Comparison of ENCODE assay signal across 10 cellular contexts in the genomic region with DNA sequence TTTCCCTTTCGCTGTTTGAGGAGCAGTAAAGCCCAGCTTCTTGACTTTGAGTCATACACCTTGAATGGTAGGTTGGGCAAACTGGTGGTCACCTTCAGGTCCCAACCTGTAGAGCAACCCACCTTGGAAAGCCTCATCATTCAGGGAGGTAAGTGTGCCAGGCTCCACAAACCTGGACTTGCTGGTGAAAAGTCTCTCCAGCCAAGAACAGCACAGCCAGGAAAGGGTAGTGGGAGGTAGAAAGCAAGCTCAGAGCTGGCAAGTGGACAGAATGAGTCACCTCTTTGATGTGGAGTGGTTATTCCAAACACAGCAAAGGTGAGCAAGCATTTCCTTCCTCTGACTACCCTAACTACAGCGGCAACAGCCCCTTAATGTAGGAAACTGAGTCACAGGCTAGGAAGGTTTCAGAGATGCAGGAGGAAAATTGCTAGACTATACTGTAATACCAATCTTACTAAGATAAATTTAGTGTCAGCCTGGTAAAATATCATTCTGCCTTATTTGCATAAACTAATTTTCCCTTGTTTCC.
DNase-seq lines count a peak whose midpoint lies in the region; ATAC-seq and TF ChIP-seq lines count a peak whose summit lies in the region.
"Had no signal": no experiment of that assay in that cellular context is flagged by ENCODE, and none has a peak within 500 bp of the region (broad histone marks: within the 10 kb centered on the region; RNA-seq: fewer than 3 reads in every experiment).

No MANE protein-coding gene starts in this region.

- H3K4me3 ChIP-seq in epithelial cell of proximal tubule (ENCODE audit: low read depth, low read length) (no peak overlapping the region), sigmoid colon (no peak overlapping the region)

- TF ChIP-seq POLR2A in sigmoid colon (IDR thresholded peaks at IDR 0.05), result no peak

- H3K36me3 ChIP-seq in sigmoid colon, result no peaks in the 10 kb centered on the region

- H3K27me3 Mint-ChIP-seq in naive thymus-derived CD8-positive, alpha-beta T cell, result peaks cover 0 to 2% (median 0%) of the 10 kb centered on the region in 5 donors

- peak overlapping the region in 1 of 10 donors; percentile 48 for H3K27ac Mint-ChIP-seq in naive thymus-derived CD8-positive, alpha-beta T cell

- 45 to 56% methylated on average over 2 of the region's 2 CpGs for WGBS in sigmoid colon, 2 donors

- peaks cover 5 to 29% (median 18%) of the 10 kb centered on the region in 4 donors for H3K4me1 Mint-ChIP-seq in naive thymus-derived CD8-positive, alpha-beta T cell

- no peaks in the 10 kb centered on the region for H3K9me3 Mint-ChIP-seq in naive thymus-derived CD8-positive, alpha-beta T cell

- intact Hi-C loops in sigmoid colon (cut with DNase I), result no loop called here

- DNase-seq in ELR (ENCODE audit: low read depth) (peak; percentile 99), T1000 (lab: John Stamatoyannopoulos, UW) (peak; percentile 41), epithelial cell of proximal tubule (ENCODE audit: low read depth) (peak; percentile 82), medulla oblongata (ENCODE audit: extremely low spot score) (no peak), sigmoid colon (no peak), cerebellum (ENCODE audit: low spot score) (no peak)
- peak; percentile 72 for DNase-seq in stimulated activated CD4-positive, alpha-beta T cell treated with anti-CD3 and anti-CD28 coated beads, Interleukin-15, amount 100 ng/mL, for 24 hours
- no peak for DNase-seq in naive thymus-derived CD8-positive, alpha-beta T cell
- DNase-seq: GDM1 had no signal

- H3K36me3 Mint-ChIP-seq in naive thymus-derived CD8-positive, alpha-beta T cell, result no peaks in the 10 kb centered on the region

- H3K4me3 Mint-ChIP-seq in naive thymus-derived CD8-positive, alpha-beta T cell, result no peak overlapping the region

- POLR2A ChIA-PET in naive thymus-derived CD8-positive, alpha-beta T cell (lab: Charles Lee), result no interaction called here

- peaks cover 0 to 13% (median 3%) of the 10 kb centered on the region in 4 donors for H3K4me1 ChIP-seq in sigmoid colon

- H3K9me3 ChIP-seq in sigmoid colon, result no peaks in the 10 kb centered on the region

- TF ChIP-seq EP300 in sigmoid colon (IDR thresholded peaks at IDR 0.05), result no peak

- TF ChIP-seq CTCF in epithelial cell of proximal tubule (conservative IDR thresholded peaks at IDR 0.05; ENCODE audit: low read depth, low read length), result no peak
- TF ChIP-seq CTCF in sigmoid colon (IDR thresholded peaks at IDR 0.05), result no peak

- no peak overlapping the region for H3K27ac ChIP-seq in sigmoid colon

- ATAC-seq in naive thymus-derived CD8-positive, alpha-beta T cell, result no peak
- ATAC-seq: sciatic nerve had no signal

- H3K27me3 ChIP-seq in sigmoid colon, result no peaks in the 10 kb centered on the region

Comparison
In these comparisons a context has a peak if more than half of its experiments do, and no peak if none do; other contexts are left out.
1. DNase-seq: peak in ELR (single experiment), T1000 (single experiment), epithelial cell of proximal tubule (single experiment) and stimulated activated CD4-positive, alpha-beta T cell treated with anti-CD3 and anti-CD28 coated beads, Interleukin-15, amount 100 ng/mL, for 24 hours (single experiment); none in medulla oblongata (single experiment), naive thymus-derived CD8-positive, alpha-beta T cell (0 of 10), sigmoid colon (single experiment) and cerebellum (single experiment).